ENCODE assay signal across 1 cellular context in the genomic region with DNA sequence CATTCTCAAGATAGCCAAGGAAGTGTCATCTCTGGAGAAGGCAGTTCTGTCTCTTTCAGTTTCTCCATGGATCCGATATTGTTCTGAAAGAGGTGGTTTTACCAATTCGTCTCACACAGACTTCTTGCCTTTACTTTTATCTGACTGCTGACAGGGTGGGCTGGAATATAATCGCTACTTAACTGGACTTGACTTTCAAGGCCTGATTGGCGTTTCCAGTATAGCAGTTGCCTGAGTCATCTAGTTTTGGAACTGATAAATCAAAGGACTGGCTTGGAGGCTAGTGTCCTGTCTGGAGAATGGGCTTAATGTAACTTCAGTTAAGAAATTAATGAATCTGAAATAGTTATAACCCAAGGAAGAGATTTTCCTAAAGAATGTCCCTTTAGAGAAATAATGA.
TF ChIP-seq lines count a peak whose summit lies in the region.

No MANE protein-coding gene starts in this region.

TF ChIP-seq in endothelial cell of umbilical vein, 7 proteins besides CTCF, POLR2A, EP300 and RAD21 (continued from another document):
- TF ChIP-seq MYC (IDR thresholded peaks at IDR 0.05; ENCODE audit: low read depth, low read length) (no peak), MAX (IDR thresholded peaks at IDR 0.05; ENCODE audit: insufficient read depth, insufficient read length) (no peak)
